ENCODE assay signal across 1 cellular context in genomic region chr1:181106022-181106312, GRCh38.
TF ChIP-seq lines count a peak whose summit lies in the region.

No MANE protein-coding gene starts in this region.

TF ChIP-seq in HepG2, 621 proteins besides CTCF, POLR2A, EP300 and RAD21:
- TF ChIP-seq, protein P1, sequence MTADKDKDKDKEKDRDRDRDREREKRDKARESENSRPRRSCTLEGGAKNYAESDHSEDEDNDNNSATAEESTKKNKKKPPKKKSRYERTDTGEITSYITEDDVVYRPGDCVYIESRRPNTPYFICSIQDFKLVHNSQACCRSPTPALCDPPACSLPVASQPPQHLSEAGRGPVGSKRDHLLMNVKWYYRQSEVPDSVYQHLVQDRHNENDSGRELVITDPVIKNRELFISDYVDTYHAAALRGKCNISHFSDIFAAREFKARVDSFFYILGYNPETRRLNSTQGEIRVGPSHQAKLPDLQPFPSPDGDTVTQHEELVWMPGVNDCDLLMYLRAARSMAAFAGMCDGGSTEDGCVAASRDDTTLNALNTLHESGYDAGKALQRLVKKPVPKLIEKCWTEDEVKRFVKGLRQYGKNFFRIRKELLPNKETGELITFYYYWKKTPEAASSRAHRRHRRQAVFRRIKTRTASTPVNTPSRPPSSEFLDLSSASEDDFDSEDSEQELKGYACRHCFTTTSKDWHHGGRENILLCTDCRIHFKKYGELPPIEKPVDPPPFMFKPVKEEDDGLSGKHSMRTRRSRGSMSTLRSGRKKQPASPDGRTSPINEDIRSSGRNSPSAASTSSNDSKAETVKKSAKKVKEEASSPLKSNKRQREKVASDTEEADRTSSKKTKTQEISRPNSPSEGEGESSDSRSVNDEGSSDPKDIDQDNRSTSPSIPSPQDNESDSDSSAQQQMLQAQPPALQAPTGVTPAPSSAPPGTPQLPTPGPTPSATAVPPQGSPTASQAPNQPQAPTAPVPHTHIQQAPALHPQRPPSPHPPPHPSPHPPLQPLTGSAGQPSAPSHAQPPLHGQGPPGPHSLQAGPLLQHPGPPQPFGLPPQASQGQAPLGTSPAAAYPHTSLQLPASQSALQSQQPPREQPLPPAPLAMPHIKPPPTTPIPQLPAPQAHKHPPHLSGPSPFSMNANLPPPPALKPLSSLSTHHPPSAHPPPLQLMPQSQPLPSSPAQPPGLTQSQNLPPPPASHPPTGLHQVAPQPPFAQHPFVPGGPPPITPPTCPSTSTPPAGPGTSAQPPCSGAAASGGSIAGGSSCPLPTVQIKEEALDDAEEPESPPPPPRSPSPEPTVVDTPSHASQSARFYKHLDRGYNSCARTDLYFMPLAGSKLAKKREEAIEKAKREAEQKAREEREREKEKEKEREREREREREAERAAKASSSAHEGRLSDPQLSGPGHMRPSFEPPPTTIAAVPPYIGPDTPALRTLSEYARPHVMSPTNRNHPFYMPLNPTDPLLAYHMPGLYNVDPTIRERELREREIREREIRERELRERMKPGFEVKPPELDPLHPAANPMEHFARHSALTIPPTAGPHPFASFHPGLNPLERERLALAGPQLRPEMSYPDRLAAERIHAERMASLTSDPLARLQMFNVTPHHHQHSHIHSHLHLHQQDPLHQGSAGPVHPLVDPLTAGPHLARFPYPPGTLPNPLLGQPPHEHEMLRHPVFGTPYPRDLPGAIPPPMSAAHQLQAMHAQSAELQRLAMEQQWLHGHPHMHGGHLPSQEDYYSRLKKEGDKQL (CRISPR knock-in tag; IDR thresholded peaks at IDR 0.05; ENCODE audit: low read depth): no peak
